Comparison of ENCODE assay signal across 28 cellular contexts in the genomic region with DNA sequence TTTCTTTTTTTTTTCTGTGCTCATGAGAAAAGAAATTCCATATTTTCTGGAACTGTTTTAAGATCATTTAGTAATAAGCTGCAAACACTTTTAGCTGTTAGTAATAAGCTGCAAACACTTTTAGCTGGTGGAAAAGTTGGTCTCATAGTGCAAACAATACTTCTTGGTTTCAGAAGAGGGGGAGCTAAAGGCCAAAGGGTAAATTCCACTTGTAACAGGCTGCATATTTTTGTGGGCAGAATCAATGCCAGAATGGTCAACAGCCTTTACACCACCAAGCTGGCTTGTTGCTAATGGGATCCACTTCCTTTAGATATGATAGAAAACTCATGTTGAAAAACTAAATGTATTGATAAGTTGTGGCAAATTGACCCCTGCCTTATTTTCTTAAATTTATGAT.
DNase-seq lines count a peak whose midpoint lies in the region; ATAC-seq and TF ChIP-seq lines count a peak whose summit lies in the region.
"Had no signal": no experiment of that assay in that cellular context is flagged by ENCODE, and none has a peak within 500 bp of the region (broad histone marks: within the 10 kb centered on the region; RNA-seq: fewer than 3 reads in every experiment).

No MANE protein-coding gene starts in this region.

- H3K4me1 ChIP-seq in thyroid gland: no peaks in the 10 kb centered on the region
- H3K4me1 ChIP-seq: esophagus squamous epithelium had no signal

- peak; percentile 5 for DNase-seq in A172 (ENCODE audit: low spot score)
- peak; percentile 1 for DNase-seq in amniotic epithelial cell (ENCODE audit: low read depth)
- peak; percentile 56 for DNase-seq in foreskin melanocyte
- DNase-seq in neural crest cell (ENCODE audit: low read depth, low spot score): no peak
- no peak for DNase-seq in stimulated activated CD4-positive, alpha-beta T cell treated with anti-CD3 and anti-CD28 coated beads, Interleukin-4, amount 100 ng/mL, for 24 hours
- no peak for DNase-seq in thyroid gland
- DNase-seq: activated CD4-positive, alpha-beta T cell treated with anti-CD3 and anti-CD28 coated beads for 4 hours; activated CD8-positive, alpha-beta memory T cell treated with anti-CD3 and anti-CD28 coated beads for 24 hours; activated T-cell treated with anti-CD3 and anti-CD28 coated beads, Interleukin-2, amount 50 U/mL, for 1 hour; AML-193; CD4-positive, alpha-beta memory T cell; DMS 273 treated with DMSO at 0.1 percent for 48 hours; esophagus squamous epithelium; GOT3; NCI-H1092; NCI-H1930; NCI-H748 treated with DMSO at 0.1 percent for 48 hours; ovary; right cardiac atrium; stimulated activated naive CD8-positive, alpha-beta T cell treated with anti-CD3 and anti-CD28 coated beads, Interleukin-15, amount 100 ng/mL, for 72 hours; T-helper 2 cell had no signal

- H3K4me3 ChIP-seq in thyroid gland (replicated peaks in 1 of 3): no peak overlapping the region
- H3K4me3 ChIP-seq: coronary artery, esophagus squamous epithelium, ovary, tibial nerve had no signal

- intact Hi-C loops in thyroid gland (cut with DNase I): no loop called here

- no peaks in the 10 kb centered on the region for H3K27me3 Mint-ChIP-seq in neural crest cell (ENCODE audit: low read depth)
- H3K27me3 Mint-ChIP-seq in activated T-helper 17 cell treated with anti-CD3 and anti-CD28 coated beads, Interleukin-2, amount 50 U/mL, for 72 hours: no peaks in the 10 kb centered on the region
- H3K27me3 Mint-ChIP-seq: memory B cell; stimulated activated naive CD8-positive, alpha-beta T cell treated with anti-CD3 and anti-CD28 coated beads, Interleukin-15, amount 100 ng/mL, for 72 hours had no signal

- peaks cover 5% of the 10 kb centered on the region for H3K9me3 Mint-ChIP-seq in neural crest cell
- no peaks in the 10 kb centered on the region for H3K9me3 Mint-ChIP-seq in activated T-helper 17 cell treated with anti-CD3 and anti-CD28 coated beads, Interleukin-2, amount 50 U/mL, for 72 hours
- H3K9me3 Mint-ChIP-seq: CD4-positive, alpha-beta memory T cell; memory B cell; stimulated activated naive CD8-positive, alpha-beta T cell treated with anti-CD3 and anti-CD28 coated beads, Interleukin-15, amount 100 ng/mL, for 72 hours had no signal

- peaks cover 8% of the 10 kb centered on the region for H3K36me3 Mint-ChIP-seq in neural crest cell (ENCODE audit: low read depth)
- H3K36me3 Mint-ChIP-seq in activated T-helper 17 cell treated with anti-CD3 and anti-CD28 coated beads, Interleukin-2, amount 50 U/mL, for 72 hours (ENCODE audit: low read depth): no peaks in the 10 kb centered on the region
- H3K36me3 Mint-ChIP-seq: CD4-positive, alpha-beta memory T cell; memory B cell had no signal

- H3K4me3 Mint-ChIP-seq in neural crest cell: peak overlapping the region; percentile 1
- no peak overlapping the region for H3K4me3 Mint-ChIP-seq in activated T-helper 17 cell treated with anti-CD3 and anti-CD28 coated beads, Interleukin-2, amount 50 U/mL, for 72 hours
- H3K4me3 Mint-ChIP-seq: CD4-positive, alpha-beta memory T cell; memory B cell; stimulated activated naive CD8-positive, alpha-beta T cell treated with anti-CD3 and anti-CD28 coated beads, Interleukin-15, amount 100 ng/mL, for 72 hours had no signal

- peak overlapping the region; percentile 85 for H3K27ac Mint-ChIP-seq in neural crest cell (ENCODE audit: unreplicated experiment)
- H3K27ac Mint-ChIP-seq in activated T-helper 17 cell treated with anti-CD3 and anti-CD28 coated beads, Interleukin-2, amount 50 U/mL, for 72 hours: no peak overlapping the region
- H3K27ac Mint-ChIP-seq: CD4-positive, alpha-beta memory T cell; memory B cell; stimulated activated naive CD8-positive, alpha-beta T cell treated with anti-CD3 and anti-CD28 coated beads, Interleukin-15, amount 100 ng/mL, for 72 hours had no signal

- no peaks in the 10 kb centered on the region for H3K9me3 ChIP-seq in thyroid gland
- H3K9me3 ChIP-seq: esophagus squamous epithelium, ovary, tibial nerve had no signal

- ATAC-seq in HG03521 (IDR thresholded peaks at IDR 0.05; ENCODE audit: unreplicated experiment): no peak
- ATAC-seq in activated T-helper 17 cell treated with anti-CD3 and anti-CD28 coated beads, Interleukin-2, amount 50 U/mL, for 72 hours (replicated peaks): no peak
- ATAC-seq: right cardiac atrium; SK-N-SH treated with all-trans-retinoic acid at 6 μM for 48 hours; stimulated activated naive CD8-positive, alpha-beta T cell treated with anti-CD3 and anti-CD28 coated beads, Interleukin-15, amount 100 ng/mL, for 72 hours had no signal

- TF ChIP-seq POLR2A in thyroid gland (IDR thresholded peaks at IDR 0.05): no peak

- H3K36me3 ChIP-seq in thyroid gland: no peaks in the 10 kb centered on the region
- H3K36me3 ChIP-seq: esophagus squamous epithelium, ovary, tibial nerve had no signal

- H3K27ac ChIP-seq in thyroid gland: no peak overlapping the region
- H3K27ac ChIP-seq: 22Rv1, coronary artery, esophagus squamous epithelium, ovary had no signal

- peaks cover 42% of the 10 kb centered on the region for H3K4me1 Mint-ChIP-seq in neural crest cell
- no peaks in the 10 kb centered on the region for H3K4me1 Mint-ChIP-seq in activated T-helper 17 cell treated with anti-CD3 and anti-CD28 coated beads, Interleukin-2, amount 50 U/mL, for 72 hours
- H3K4me1 Mint-ChIP-seq: CD4-positive, alpha-beta memory T cell; memory B cell; stimulated activated naive CD8-positive, alpha-beta T cell treated with anti-CD3 and anti-CD28 coated beads, Interleukin-15, amount 100 ng/mL, for 72 hours had no signal

- no peak for TF ChIP-seq CTCF in neural crest cell (conservative IDR thresholded peaks at IDR 0.05)
- no peak for TF ChIP-seq CTCF in thyroid gland (IDR thresholded peaks at IDR 0.05)

- no peaks in the 10 kb centered on the region for H3K27me3 ChIP-seq in thyroid gland
- H3K27me3 ChIP-seq: esophagus squamous epithelium, ovary, tibial nerve had no signal

Comparison
In these comparisons a context has a peak if more than half of its experiments do, and no peak if none do; other contexts are left out.
1. DNase-seq: peak in A172 (single experiment), amniotic epithelial cell (single experiment) and foreskin melanocyte (single experiment); none in neural crest cell (single experiment), stimulated activated CD4-positive, alpha-beta T cell treated with anti-CD3 and anti-CD28 coated beads, Interleukin-4, amount 100 ng/mL, for 24 hours (single experiment) and thyroid gland (0 of 2).